Comparison of ENCODE assay signal across 31 cellular contexts in the genomic region with DNA sequence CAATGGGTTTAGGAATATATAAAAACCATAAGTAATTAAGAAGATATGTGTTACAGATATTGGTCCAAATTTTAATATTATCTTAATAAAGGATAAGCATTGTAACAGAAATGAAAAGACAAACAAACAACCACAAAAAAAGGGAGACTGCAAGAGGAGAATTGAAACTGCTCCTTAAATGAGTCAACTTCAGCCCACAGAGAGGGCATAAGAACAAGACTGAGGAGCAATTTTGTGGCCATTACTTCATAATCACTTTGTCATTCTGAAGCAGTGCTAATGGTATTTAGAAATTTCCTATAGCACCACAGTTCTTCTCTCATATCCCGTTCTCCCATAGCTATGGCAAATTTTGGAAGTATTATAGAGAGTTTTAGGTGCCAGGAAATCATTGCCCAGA.
DNase-seq lines count a peak whose midpoint lies in the region; ATAC-seq and TF ChIP-seq lines count a peak whose summit lies in the region.
"Had no signal": no experiment of that assay in that cellular context is flagged by ENCODE, and none has a peak within 500 bp of the region (broad histone marks: within the 10 kb centered on the region; RNA-seq: fewer than 3 reads in every experiment).

No MANE protein-coding gene starts in this region.

- no peak for TF ChIP-seq POLR2A in gastroesophageal sphincter (IDR thresholded peaks at IDR 0.05)

- TF ChIP-seq CTCF in GM12865 (IDR thresholded peaks at IDR 0.05; ENCODE audit: insufficient read depth, low read depth, low read length, missing control alignments) (no peak), BE2C (IDR thresholded peaks at IDR 0.05; ENCODE audit: low read depth, low read length) (no peak), gastroesophageal sphincter (IDR thresholded peaks at IDR 0.05) (no peak)

- H3K36me3 ChIP-seq in BE2C: no peaks in the 10 kb centered on the region
- no peaks in the 10 kb centered on the region for H3K36me3 ChIP-seq in gastroesophageal sphincter
- H3K36me3 ChIP-seq: adrenal gland, heart right ventricle, right atrium auricular region, suprapubic skin, upper lobe of right lung had no signal

- WGBS in gastroesophageal sphincter (ENCODE audit: low coverage in 1 of 2), 2 donors: 91 to 100% methylated on average over 1 of the region's 1 CpG

- H3K4me1 ChIP-seq in BE2C (no peaks in the 10 kb centered on the region), gastroesophageal sphincter (no peaks in the 10 kb centered on the region)
- H3K4me1 ChIP-seq: adrenal gland, heart right ventricle, right atrium auricular region, suprapubic skin, upper lobe of right lung had no signal

- H3K27me3 ChIP-seq in BE2C (no peaks in the 10 kb centered on the region), gastroesophageal sphincter (no peaks in the 10 kb centered on the region)
- H3K27me3 ChIP-seq: adrenal gland, dorsolateral prefrontal cortex, heart right ventricle, right atrium auricular region, suprapubic skin, upper lobe of right lung had no signal

- DNase-seq in GM12865 (ENCODE audit: low read depth) (peak; percentile 2), NOMO-1 treated with dmso at 0.1 percent for 144 hours (lab: John Stamatoyannopoulos, UW; ENCODE audit: unreplicated experiment) (peak; percentile 43), BE2C (no peak), GM19240 (ENCODE audit: insufficient read length, low spot score) (no peak)
- DNase-seq: 8988T; activated CD4-positive, alpha-beta T cell treated with anti-CD3 and anti-CD28 coated beads, Interleukin-2, amount 50 U/mL, for 48 hours; activated CD4-positive, CD25-positive, alpha-beta regulatory T cell treated with anti-CD3 and anti-CD28 coated beads, Interleukin-2, amount 50 U/mL, for 72 hours; activated naive CD4-positive, alpha-beta T cell treated with Interleukin-2 at 50 U/mL for 16 hours; activated T-cell treated with anti-CD3 and anti-CD28 coated beads, Interleukin-2, amount 50 U/mL, for 48 hours; adrenal gland; COR-L47; dorsolateral prefrontal cortex; foreskin melanocyte; heart right ventricle; Karpas-422; kidney; NCI-H146; NCI-H345; NCI-H748 treated with DMSO at 0.1 percent for 48 hours; OCI-M1; SK-N-SH; small intestine; stimulated activated naive CD4-positive, alpha-beta T cell treated with Interleukin-2 at 50 U/mL for 16 hours; upper lobe of right lung had no signal

- no peak for TF ChIP-seq EP300 in gastroesophageal sphincter (IDR thresholded peaks at IDR 0.05)

- H3K9me3 ChIP-seq in BE2C: no peaks in the 10 kb centered on the region
- H3K9me3 ChIP-seq in gastroesophageal sphincter: no peaks in the 10 kb centered on the region
- H3K9me3 ChIP-seq: adrenal gland, right atrium auricular region, SK-N-SH, suprapubic skin, upper lobe of right lung had no signal

- H3K27ac ChIP-seq in gastroesophageal sphincter: no peak overlapping the region
- H3K27ac ChIP-seq: adrenal gland, C4-2B, dorsolateral prefrontal cortex, heart right ventricle, right atrium auricular region, suprapubic skin, upper lobe of right lung had no signal

- H3K4me3 ChIP-seq in GM12865 (ENCODE audit: low read depth, low read length) (no peak overlapping the region), BE2C (ENCODE audit: low read depth, low read length) (no peak overlapping the region), gastroesophageal sphincter (no peak overlapping the region)
- H3K4me3 ChIP-seq: adrenal gland, dorsolateral prefrontal cortex, heart right ventricle, right atrium auricular region, suprapubic skin, upper lobe of right lung had no signal

- ATAC-seq in GM21360 (IDR thresholded peaks at IDR 0.05; ENCODE audit: unreplicated experiment) (peak; percentile 71), HG03520 (IDR thresholded peaks at IDR 0.05; ENCODE audit: unreplicated experiment) (peak; percentile 61), HG03045 (IDR thresholded peaks at IDR 0.05; ENCODE audit: unreplicated experiment) (no peak), gastroesophageal sphincter (no peak)
- ATAC-seq: heart right ventricle, upper lobe of right lung had no signal

Comparison
In these comparisons a context has a peak if more than half of its experiments do, and no peak if none do; other contexts are left out.
1. DNase-seq: peak in GM12865 (single experiment) and NOMO-1 treated with dmso at 0.1 percent for 144 hours (single experiment); none in BE2C (single experiment) and GM19240 (single experiment).
2. ATAC-seq: peak in GM21360 (single experiment) and HG03520 (single experiment); none in HG03045 (single experiment) and gastroesophageal sphincter (single experiment).